ENCODE assay signal across 1 cellular context in genomic region chr6:170584181-170584953, GRCh38.
A peak's percentile ranks its signal among the peaks of the same experiment; 100 is the strongest.
TF ChIP-seq lines count a peak whose summit lies in the region.

Gene PDCD2, minus strand, starts transcription at chr6:170584637. Its CDS starts 56 bp downstream, at chr6:170584581.

TF ChIP-seq in K562, 482 proteins besides CTCF, POLR2A, EP300 and RAD21 (continued from another document):
- TF ChIP-seq NKRF (IDR thresholded peaks at IDR 0.05; ENCODE audit: borderline replicate concordance), result peak; percentile 84
- TF ChIP-seq FOXK2 (conservative IDR thresholded peaks at IDR 0.05 in 1 of 2, IDR thresholded peaks at IDR 0.05 in 1 of 2; ENCODE audit: low read depth in 2 of 2), result peak in 1 of 2 experiments; percentile 32; a peak in 3 of 4 replicates
- TF ChIP-seq CSDE1 (IDR thresholded peaks at IDR 0.05), result no peak
- no peak for TF ChIP-seq USF2 (CRISPR knock-in tag; IDR thresholded peaks at IDR 0.05)
- TF ChIP-seq DPF2 (IDR thresholded peaks at IDR 0.05), result no peak
- TF ChIP-seq FOSL1 (tag; conservative IDR thresholded peaks at IDR 0.05), result peak; percentile 32; the same call in 1 of the 2 replicates
- TF ChIP-seq TEAD2 (tag; IDR thresholded peaks at IDR 0.05), result no peak
- TF ChIP-seq TRIM24 (IDR thresholded peaks at IDR 0.05), result peak in 1 of 2 experiments; percentile 91; a peak in 2 of 4 replicates
- TF ChIP-seq BRD4 (IDR thresholded peaks at IDR 0.05), result no peak
- TF ChIP-seq ZNF274 (IDR thresholded peaks at IDR 0.05; ENCODE audit: borderline replicate concordance, low read depth, low read length), result no peak
- no peak for TF ChIP-seq FOXM1 (IDR thresholded peaks at IDR 0.05; ENCODE audit: low read depth)
- peak; percentile 67; the same call in 1 of the 2 replicates for TF ChIP-seq FOXM1 (CRISPR knock-in tag; IDR thresholded peaks at IDR 0.05; ENCODE audit: low read depth)
- TF ChIP-seq EP400 (IDR thresholded peaks at IDR 0.05), result peak; percentile 76
- TF ChIP-seq RHOXF2B (CRISPR knock-in tag; conservative IDR thresholded peaks at IDR 0.05), result peak; percentile 83; the same call in 1 of the 2 replicates
- TF ChIP-seq NR3C1 (CRISPR knock-in tag; IDR thresholded peaks at IDR 0.05), result peak; percentile 74; the same call in 1 of the 2 replicates
- no peak for TF ChIP-seq ZNF436 (CRISPR knock-in tag; IDR thresholded peaks at IDR 0.05)
- TF ChIP-seq ZNF24 (IDR thresholded peaks at IDR 0.05), result peak; percentile 73; the same call in 1 of the 2 replicates
- TF ChIP-seq TSC22D4 (tag; IDR thresholded peaks at IDR 0.05), result no peak
- TF ChIP-seq ZFP1 (CRISPR knock-in tag; IDR thresholded peaks at IDR 0.05), result no peak
TF ChIP-seq in K562: peak in this region for 171.
